8 cellular contexts compared by ENCODE assay signal in the genomic region with DNA sequence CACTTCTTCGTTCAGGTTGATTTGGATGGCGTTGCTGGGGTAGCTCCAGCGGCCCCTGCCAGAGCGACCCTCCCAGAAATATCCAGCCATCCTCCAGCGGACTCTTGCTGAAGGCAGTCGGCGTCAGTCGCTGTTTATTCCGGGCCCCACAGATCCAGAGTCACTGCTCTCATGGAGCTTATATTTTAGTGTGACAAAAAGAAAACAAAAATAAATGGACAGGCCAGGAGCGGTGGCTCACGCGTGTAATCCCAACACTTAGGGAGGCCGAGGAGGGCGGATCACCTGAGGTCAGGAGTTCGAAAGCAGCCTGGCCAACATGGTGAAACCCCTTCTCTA. TPM values are rescaled to one million over a fixed set of nuclear protein-coding genes. Genes with fewer than 3 reads are reported as not detected.
A peak's percentile ranks its signal among the peaks of the same experiment; 100 is the strongest.
DNase-seq lines count a peak whose midpoint lies in the region; ATAC-seq and TF ChIP-seq lines count a peak whose summit lies in the region.

No MANE protein-coding gene starts in this region.

- peak overlapping the region in 1 of 2 experiments; percentile 37 for H2BK12ac ChIP-seq in mesenchymal stem cell (ENCODE audit: low read length in 2 of 2)

- peak overlapping the region; percentile 60 for H2BK15ac ChIP-seq in mesenchymal stem cell (ENCODE audit: low read depth, poor library complexity, severe bottlenecking)

- H2AK5ac ChIP-seq in mesenchymal stem cell (ENCODE audit: low read length, severe bottlenecking): no peak overlapping the region

- H3K4me2 ChIP-seq in mammary epithelial cell (ENCODE audit: insufficient read depth, low read depth, low read length) (peak overlapping the region; percentile 95), mesenchymal stem cell (ENCODE audit: low read length, poor library complexity, severe bottlenecking) (peak overlapping the region; percentile 83)

- no peak for DNase-seq in Right ventricle myocardium superior
- DNase-seq in cardiac septum (ENCODE audit: low spot score): no peak
- no peak for DNase-seq in mammary epithelial cell
- DNase-seq in mesenchymal stem cell: no peak
- no peak for DNase-seq in vagina (ENCODE audit: extremely low spot score in 2 of 2)
- no peak for DNase-seq in NOMO-1 treated with dmso at 0.1 percent for 144 hours (lab: John Stamatoyannopoulos, UW; ENCODE audit: unreplicated experiment)
- no peak for DNase-seq in DMS79 (lab: John Stamatoyannopoulos, UW)

- H3K4me3 ChIP-seq in mammary epithelial cell (replicated peaks in 1 of 3; ENCODE audit: insufficient read depth in 1 of 3, low read depth in 2 of 3, low read length in 3 of 3) (peak overlapping the region; percentile 84 to 99 (median 99)), mesenchymal stem cell (ENCODE audit: insufficient read depth in 1 of 2, low read depth in 1 of 2, low read length in 2 of 2) (peak overlapping the region; percentile 94 to 95), vagina (peak overlapping the region; percentile 67 to 82)

- H3K79me2 ChIP-seq in mammary epithelial cell (ENCODE audit: insufficient read depth, low read length): peaks cover 28% of the 10 kb centered on the region

- H2BK120ac ChIP-seq in mesenchymal stem cell (ENCODE audit: low read depth, low read length): peak overlapping the region; percentile 19

- H3K9ac ChIP-seq in mammary epithelial cell (ENCODE audit: insufficient read depth, low read length): peak overlapping the region; percentile 96
- H3K9ac ChIP-seq in mesenchymal stem cell (ENCODE audit: low read length): peak overlapping the region; percentile 99

- intact Hi-C loops in Right ventricle myocardium superior (cut with DNase I): no loop called here
- intact Hi-C loops in cardiac septum (cut with DNase I): loop anchor here (2.0 to 5.0 kb wide), 2 partner anchors 114 to 159 kb away; partner anchors contain the start of gene PAXBP1
- intact Hi-C loops in mammary epithelial cell (cut with micrococcal nuclease): loop anchor here (1.0 kb wide), 1 partner anchor 115 kb away; the partner anchor contains the start of gene SYNJ1
- intact Hi-C loops in vagina (cut with DNase I): no loop called here

- ATAC-seq in Right ventricle myocardium superior (ENCODE audit: poor library complexity) (peak; percentile 39), GM18867 (IDR thresholded peaks at IDR 0.05; ENCODE audit: unreplicated experiment) (no peak)

- H3K27ac ChIP-seq in mammary epithelial cell (ENCODE audit: insufficient read depth, low read depth, low read length): peak overlapping the region; percentile 98
- H3K27ac ChIP-seq in mesenchymal stem cell (ENCODE audit: low read length, poor library complexity, severe bottlenecking): peak overlapping the region; percentile 98
- peak overlapping the region; percentile 85 for H3K27ac ChIP-seq in vagina

- no peaks in the 10 kb centered on the region for H4K20me1 ChIP-seq in mammary epithelial cell (ENCODE audit: insufficient read depth, low read length)

- H3K14ac ChIP-seq in mesenchymal stem cell (ENCODE audit: low read length in 2 of 2): peak overlapping the region in 1 of 2 experiments; percentile 60

- H3K27me3 ChIP-seq in mammary epithelial cell (ENCODE audit: insufficient read depth, low read length): no peaks in the 10 kb centered on the region
- no peaks in the 10 kb centered on the region for H3K27me3 ChIP-seq in mesenchymal stem cell (ENCODE audit: control insufficient read depth in 1 of 2, insufficient read depth in 1 of 2, low read length in 2 of 2)
- H3K27me3 ChIP-seq in vagina: no peaks in the 10 kb centered on the region

- peaks cover 5% of the 10 kb centered on the region for H3K79me1 ChIP-seq in mesenchymal stem cell (replicated peaks; ENCODE audit: low read length, poor library complexity, severe bottlenecking)

- H4K91ac ChIP-seq in mesenchymal stem cell (ENCODE audit: low read length): peak overlapping the region; percentile 9

- H2BK5ac ChIP-seq in mesenchymal stem cell (ENCODE audit: low read depth, low read length, poor library complexity, severe bottlenecking): peak overlapping the region; percentile 91

- H3K4ac ChIP-seq in mesenchymal stem cell (ENCODE audit: low read depth in 1 of 2, low read length in 2 of 2): peak overlapping the region in 1 of 2 experiments; percentile 82

- H4K8ac ChIP-seq in mesenchymal stem cell (ENCODE audit: low read length): peak overlapping the region; percentile 79

- peak overlapping the region; percentile 97 for H2AFZ ChIP-seq in mammary epithelial cell (ENCODE audit: low read depth, low read length)
- peak overlapping the region; percentile 100 for H2AFZ ChIP-seq in mesenchymal stem cell (ENCODE audit: low read depth, low read length)

- CTCF ChIA-PET in mammary epithelial cell (lab: Charles Lee; ENCODE audit: low non-redundant PET): no interaction called here

- peaks cover 3% of the 10 kb centered on the region for H3K36me3 ChIP-seq in mammary epithelial cell (ENCODE audit: insufficient read depth, low read length)
- peaks cover 5 to 18% of the 10 kb centered on the region in 2 experiments for H3K36me3 ChIP-seq in mesenchymal stem cell (ENCODE audit: control insufficient read depth in 1 of 2, insufficient read depth in 2 of 2, low read depth in 1 of 2, low read length in 2 of 2)
- peaks cover 0 to 14% of the 10 kb centered on the region in 2 donors for H3K36me3 ChIP-seq in vagina

- TSS peak; percentile 76 for BruUV-seq in mammary epithelial cell (replicated peaks; lab: Mats Ljungman, UMichigan)

- TF ChIP-seq POLR2A in vagina (IDR thresholded peaks at IDR 0.05): no peak

- H3K23ac ChIP-seq in mesenchymal stem cell (ENCODE audit: low read length in 2 of 2): no peak overlapping the region

- no peaks in the 10 kb centered on the region for H3K9me3 ChIP-seq in mammary epithelial cell (replicated peaks; ENCODE audit: insufficient read depth, low read length)
- H3K9me3 ChIP-seq in mesenchymal stem cell (ENCODE audit: control insufficient read depth, low read length): no peaks in the 10 kb centered on the region
- H3K9me3 ChIP-seq in vagina: no peaks in the 10 kb centered on the region

- H3K4me1 ChIP-seq in mammary epithelial cell (ENCODE audit: insufficient read depth, low read length) (peaks cover 2% of the 10 kb centered on the region), mesenchymal stem cell (ENCODE audit: control insufficient read depth, insufficient read depth, low read depth, low read length) (peaks cover 9% of the 10 kb centered on the region), vagina (peaks cover 24% of the 10 kb centered on the region)

- H3K18ac ChIP-seq in mesenchymal stem cell (ENCODE audit: low read depth in 1 of 2, low read length in 2 of 2): peak overlapping the region; percentile 85 to 98

- TF ChIP-seq CTCF in mammary epithelial cell (conservative IDR thresholded peaks at IDR 0.05 in 1 of 2, IDR thresholded peaks at IDR 0.05 in 1 of 2; ENCODE audit: extremely low read depth in 1 of 2, insufficient read depth in 1 of 2, low read depth in 1 of 2, low read length in 2 of 2) (no peak), vagina (IDR thresholded peaks at IDR 0.05) (no peak)

- dilution Hi-C loops in mammary epithelial cell (cut with HindIII; ENCODE audit: low sequenced_read_pairs): no loop called here

- WGBS in mammary epithelial cell (ENCODE audit: low coverage, missing lambda C conversion rate): 6% methylated on average over 7 of the region's 15 CpGs
- 12% methylated on average over 13 of the region's 15 CpGs for WGBS in mesenchymal stem cell

- in situ Hi-C loops in mammary epithelial cell (cut with MboI; ENCODE audit: low sequenced_read_pairs in 2 of 2): no loop called here

RNA-seq across cellular contexts. Expression of gene CFAP298, which starts 0.8 kb away (rescaled TPM):
- total RNA-seq in Right ventricle myocardium superior: 17.2 TPM
- total RNA-seq in cardiac septum: 22.0 TPM
- 10 to 100 TPM; 15.3 to 48.9 TPM for total RNA-seq in mammary epithelial cell
- 29.9 TPM for polyA plus RNA-seq in mammary epithelial cell
- polyA minus RNA-seq in mammary epithelial cell: 6.3 TPM
- 48.8 TPM for polyA plus RNA-seq in mesenchymal stem cell (2013, experiment 1 of 2)
- 51.4 TPM for polyA plus RNA-seq in mesenchymal stem cell (2013, experiment 2 of 2)
- total RNA-seq in vagina: 22.1 TPM

RNA-seq across cellular contexts. Expression of gene TCP10L, which starts 27.6 kb away (rescaled TPM):
- 2.4 TPM for total RNA-seq in Right ventricle myocardium superior
- 2.5 TPM for total RNA-seq in cardiac septum
- under 1 TPM in 1 of 2 donors, not detected in 1; under 0.01 TPM for total RNA-seq in mammary epithelial cell
- 0.11 TPM for polyA plus RNA-seq in mammary epithelial cell
- not detected for polyA minus RNA-seq in mammary epithelial cell
- polyA plus RNA-seq in mesenchymal stem cell (2013, experiment 1 of 2): 0.14 TPM
- 0.18 TPM for polyA plus RNA-seq in mesenchymal stem cell (2013, experiment 2 of 2)
- not detected for total RNA-seq in vagina

Comparison
In these comparisons a context has a peak if more than half of its experiments do, and no peak if none do; other contexts are left out.
1. intact Hi-C loops: an anchor here in cardiac septum (2.0 to 5.0 kb wide) and mammary epithelial cell (1.0 kb wide); none called in Right ventricle myocardium superior and vagina.